Comparison of ENCODE assay signal across 2 cellular contexts in the genomic region with DNA sequence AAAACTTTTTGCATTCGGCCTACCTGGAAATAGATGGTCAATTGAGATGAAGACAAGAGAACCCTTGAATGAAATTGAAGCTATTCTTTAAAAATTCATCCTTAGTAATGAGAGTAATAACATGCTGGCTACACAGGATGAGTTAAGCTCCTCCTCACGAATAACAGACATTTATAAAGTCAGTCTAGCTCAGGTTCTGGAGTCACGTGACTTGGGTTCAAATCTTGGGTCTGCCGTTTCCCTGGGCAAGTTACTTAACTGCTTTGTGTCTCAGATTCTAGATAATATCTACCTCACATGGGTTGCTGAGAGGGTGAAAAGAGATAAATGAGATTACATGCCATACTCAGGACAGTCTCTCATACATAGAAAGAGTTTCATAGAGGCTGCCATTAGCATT.
TF ChIP-seq lines count a peak whose summit lies in the region.

No MANE protein-coding gene starts in this region.

TF ChIP-seq in A549, 52 proteins besides CTCF, POLR2A, EP300 and RAD21 (continued from another document):
- TF ChIP-seq USF2 (IDR thresholded peaks at IDR 0.05): peak; percentile 28; the same call in 1 of the 2 replicates

TF ChIP-seq in K562, 482 proteins besides CTCF, POLR2A, EP300 and RAD21 (continued from another document):
- TF ChIP-seq TFE3 (CRISPR knock-in tag; IDR thresholded peaks at IDR 0.05): peak; percentile 74
- TF ChIP-seq GTF3C2 (IDR thresholded peaks at IDR 0.05; ENCODE audit: borderline replicate concordance, extremely low read depth, insufficient read length): no peak
- TF ChIP-seq TCF7L2 (IDR thresholded peaks at IDR 0.05; ENCODE audit: low read depth, low read length): no peak
